Comparison of ENCODE assay signal across 10 cellular contexts in the genomic region with DNA sequence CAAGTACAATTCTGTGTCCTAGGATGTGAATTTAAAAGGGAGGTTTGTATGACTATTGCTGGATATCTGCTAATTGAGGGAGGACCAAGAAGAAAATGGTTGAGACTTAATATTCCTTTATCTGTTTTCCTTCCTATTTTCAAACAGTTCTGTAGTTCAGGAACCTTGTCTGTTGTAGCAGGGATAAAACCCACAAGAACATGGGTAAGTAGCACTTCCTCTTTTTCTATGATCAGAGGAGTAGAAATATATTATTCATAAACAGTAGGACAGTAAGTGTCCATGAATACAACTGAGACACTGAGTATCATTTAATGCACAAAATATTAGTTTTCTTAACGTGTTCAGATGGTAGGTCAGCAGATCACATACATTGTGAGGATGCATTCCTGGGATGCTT.
"Had no signal": no experiment of that assay in that cellular context is flagged by ENCODE, and none has a peak within 500 bp of the region (broad histone marks: within the 10 kb centered on the region; RNA-seq: fewer than 3 reads in every experiment).

No MANE protein-coding gene starts in this region.

- DNase-seq: activated CD4-positive, alpha-beta memory T cell treated with anti-CD3 and anti-CD28 coated beads for 36 hours; activated CD4-positive, CD25-positive, alpha-beta regulatory T cell treated with anti-CD3 and anti-CD28 coated beads, Interleukin-2, amount 50 U/mL, for 72 hours; activated gamma-delta T cell treated with Interleukin-2 at 50 U/mL for 16 hours; activated naive CD8-positive, alpha-beta T cell treated with anti-CD3 and anti-CD28 coated beads for 36 hours; activated T-cell treated with anti-CD3 and anti-CD28 coated beads, Interleukin-2, amount 50 U/mL, for 48 hours; anterior cingulate cortex; endodermal cell; erythroblast; hypothalamus; posterior cingulate gyrus had no signal

- H3K4me1 Mint-ChIP-seq: activated naive CD8-positive, alpha-beta T cell treated with anti-CD3 and anti-CD28 coated beads for 36 hours; endodermal cell had no signal

- H3K36me3 Mint-ChIP-seq: activated CD4-positive, alpha-beta memory T cell treated with anti-CD3 and anti-CD28 coated beads for 36 hours; activated naive CD8-positive, alpha-beta T cell treated with anti-CD3 and anti-CD28 coated beads for 36 hours had no signal

- H3K9me3 Mint-ChIP-seq: activated naive CD8-positive, alpha-beta T cell treated with anti-CD3 and anti-CD28 coated beads for 36 hours had no signal

- H3K4me3 Mint-ChIP-seq: activated CD4-positive, alpha-beta memory T cell treated with anti-CD3 and anti-CD28 coated beads for 36 hours; activated naive CD8-positive, alpha-beta T cell treated with anti-CD3 and anti-CD28 coated beads for 36 hours; endodermal cell had no signal

- H3K27ac Mint-ChIP-seq: activated CD4-positive, alpha-beta memory T cell treated with anti-CD3 and anti-CD28 coated beads for 36 hours; activated naive CD8-positive, alpha-beta T cell treated with anti-CD3 and anti-CD28 coated beads for 36 hours; endodermal cell had no signal
